Comparison of ENCODE assay signal across 18 cellular contexts in genomic region chr5:9455826-9456434, GRCh38.
DNase-seq lines count a peak whose midpoint lies in the region; ATAC-seq and TF ChIP-seq lines count a peak whose summit lies in the region.
"Had no signal": no experiment of that assay in that cellular context is flagged by ENCODE, and none has a peak within 500 bp of the region (broad histone marks: within the 10 kb centered on the region; RNA-seq: fewer than 3 reads in every experiment).

No MANE protein-coding gene starts in this region.

- H3K4me1 Mint-ChIP-seq in MCF 10A (ENCODE audit: insufficient read depth, unreplicated experiment) (peaks cover 7% of the 10 kb centered on the region), endodermal cell (peaks cover 41% of the 10 kb centered on the region)
- H3K4me1 Mint-ChIP-seq: activated naive CD8-positive, alpha-beta T cell treated with anti-CD3 and anti-CD28 coated beads, Interleukin-2, amount 10 ng/mL, durations not matched to agents 7 days and 5 days; CD14-positive monocyte; central memory CD8-positive, alpha-beta T cell had no signal

- CTCF ChIA-PET in MCF 10A (lab: Yijun Ruan, JAX), result interaction anchor here (0.9 kb wide), 1 partner anchor 42 kb away, joined by 3 read pairs; no protein-coding TSS in a partner anchor
- CTCF ChIA-PET in PC-3 (lab: Charles Lee), result no interaction called here

- H2AFZ ChIP-seq in PC-3 (ENCODE audit: low read length), result no peak overlapping the region

- no peak overlapping the region for H3K4me3 Mint-ChIP-seq in MCF 10A (ENCODE audit: unreplicated experiment)
- no peak overlapping the region for H3K4me3 Mint-ChIP-seq in endodermal cell
- H3K4me3 Mint-ChIP-seq: activated naive CD8-positive, alpha-beta T cell treated with anti-CD3 and anti-CD28 coated beads, Interleukin-2, amount 10 ng/mL, durations not matched to agents 7 days and 5 days; activated T-helper 1 cell treated with anti-CD3 and anti-CD28 coated beads, Interleukin-12 subunit alpha, Interleukin-12 subunit beta, Interleukin-2, Interleukin-4 antibody, amounts not matched to agents 30 ng/mL and 10 ng/mL and 1 ng/mL, durations not matched to agents 14 hours and 24 hours and 36 hours; CD14-positive monocyte; central memory CD8-positive, alpha-beta T cell had no signal

- H3K9me2 ChIP-seq in PC-3 (replicated peaks; ENCODE audit: low read length), result no peaks in the 10 kb centered on the region

- no peaks in the 10 kb centered on the region for H4K20me1 ChIP-seq in PC-3 (ENCODE audit: low read length)

- WGBS in endodermal cell (ENCODE audit: insufficient coverage in 1 of 2, insufficient read length in 1 of 2), 2 experiments, result 54 to 73% methylated on average over 3 to 4 of the region's 4 CpGs
- WGBS in mesodermal cell (ENCODE audit: insufficient coverage in 2 of 2), 2 experiments, result 44 to 52% methylated on average over 2 to 3 of the region's 4 CpGs
- WGBS in suprapubic skin, result 59% methylated on average over 4 of the region's 4 CpGs

- H3K4me2 ChIP-seq in PC-3 (ENCODE audit: low read length), result no peak overlapping the region

- H3K27ac Mint-ChIP-seq in MCF 10A (ENCODE audit: low read depth, unreplicated experiment) (no peak overlapping the region), endodermal cell (peak overlapping the region; percentile 22)
- H3K27ac Mint-ChIP-seq: activated naive CD8-positive, alpha-beta T cell treated with anti-CD3 and anti-CD28 coated beads, Interleukin-2, amount 10 ng/mL, durations not matched to agents 7 days and 5 days; activated T-helper 1 cell treated with anti-CD3 and anti-CD28 coated beads, Interleukin-12 subunit alpha, Interleukin-12 subunit beta, Interleukin-2, Interleukin-4 antibody, amounts not matched to agents 30 ng/mL and 10 ng/mL and 1 ng/mL, durations not matched to agents 14 hours and 24 hours and 36 hours; CD14-positive monocyte had no signal

- H3F3A ChIP-seq in PC-3 (ENCODE audit: low read length, unreplicated experiment), result no peaks in the 10 kb centered on the region

- H3K9me3 ChIP-seq in breast epithelium (peaks cover 0 to 10% of the 10 kb centered on the region in 2 donors), endodermal cell (ENCODE audit: control insufficient read depth, low read length) (peaks cover 25% of the 10 kb centered on the region), mesodermal cell (ENCODE audit: control insufficient read depth, low read length) (peaks cover 7% of the 10 kb centered on the region), suprapubic skin (no peaks in the 10 kb centered on the region), PC-3 (ENCODE audit: low read length) (no peaks in the 10 kb centered on the region)

- H3K27me3 ChIP-seq in breast epithelium (no peaks in the 10 kb centered on the region), endodermal cell (ENCODE audit: control insufficient read depth, insufficient read depth, low read length, poor library complexity, severe bottlenecking) (no peaks in the 10 kb centered on the region), suprapubic skin (no peaks in the 10 kb centered on the region), PC-3 (ENCODE audit: low read length) (no peaks in the 10 kb centered on the region)

- no peak overlapping the region for H3K9ac ChIP-seq in endodermal cell (ENCODE audit: extremely low read depth, low read length, poor library complexity, severe bottlenecking)
- no peak overlapping the region for H3K9ac ChIP-seq in PC-3 (ENCODE audit: low read length)

- no TSS peak for BruUV-seq in MCF 10A (replicated peaks; lab: Mats Ljungman, UMichigan)
- BruUV-seq in PC-3 (replicated peaks; lab: Mats Ljungman, UMichigan), result no TSS peak

- TF ChIP-seq EP300 in suprapubic skin (IDR thresholded peaks at IDR 0.05), result no peak

- DNase-seq in breast epithelium (ENCODE audit: low spot score in 2 of 2), result no peak
- no peak for DNase-seq in MCF 10A (ENCODE audit: unreplicated experiment)
- peak; percentile 59 for DNase-seq in endodermal cell
- DNase-seq in suprapubic skin (ENCODE audit: low spot score in 2 of 2), result no peak
- DNase-seq in NCI-H2081 (lab: John Stamatoyannopoulos, UW), result no peak
- no peak for DNase-seq in PC-3
- DNase-seq in DMS 273 (lab: John Stamatoyannopoulos, UW; ENCODE audit: unreplicated experiment), result no peak
- DNase-seq: 8988T; activated naive CD8-positive, alpha-beta T cell treated with anti-CD3 and anti-CD28 coated beads, Interleukin-2, amount 10 ng/mL, durations not matched to agents 7 days and 5 days; NCI-H146; stimulated activated CD4-positive, alpha-beta T cell treated with anti-CD3 and anti-CD28 coated beads, Interleukin-4, amount 100 ng/mL, for 4 hours; T-helper 1 cell had no signal

- H3K9me3 Mint-ChIP-seq in MCF 10A (ENCODE audit: unreplicated experiment) (no peaks in the 10 kb centered on the region), endodermal cell (peaks cover 18% of the 10 kb centered on the region)

- H3K4me3 ChIP-seq in breast epithelium, result peak overlapping the region in 1 of 3 donors; percentile 21
- H3K4me3 ChIP-seq in endodermal cell (ENCODE audit: low read length), result no peak overlapping the region
- no peak overlapping the region for H3K4me3 ChIP-seq in mesodermal cell (ENCODE audit: extremely low read depth, insufficient read depth, low read length, poor library complexity, severe bottlenecking)
- H3K4me3 ChIP-seq in suprapubic skin, result no peak overlapping the region
- H3K4me3 ChIP-seq in PC-3 (ENCODE audit: low read length), result no peak overlapping the region
- H3K4me3 ChIP-seq: skin epidermis had no signal

- POLR2A ChIA-PET in MCF 10A (lab: Yijun Ruan, JAX), result interaction anchor here (0.6 kb wide), 1 partner anchor 94 kb away, joined by 3 read pairs; no protein-coding TSS in a partner anchor
- POLR2A ChIA-PET in PC-3 (lab: Charles Lee; ENCODE audit: unreplicated experiment), result interaction anchor here (0.6 kb wide), 1 partner anchor 88 kb away, joined by 14 read pairs; no protein-coding TSS in a partner anchor

- no peaks in the 10 kb centered on the region for H3K79me2 ChIP-seq in PC-3 (ENCODE audit: low read length)

- no peaks in the 10 kb centered on the region for H3K4me1 ChIP-seq in breast epithelium
- peaks cover 10% of the 10 kb centered on the region for H3K4me1 ChIP-seq in endodermal cell (ENCODE audit: control insufficient read depth, insufficient read depth, low read length)
- peaks cover 29% of the 10 kb centered on the region for H3K4me1 ChIP-seq in mesodermal cell (ENCODE audit: control insufficient read depth, insufficient read depth, low read length, poor library complexity, severe bottlenecking)
- peaks cover 22% of the 10 kb centered on the region for H3K4me1 ChIP-seq in suprapubic skin
- no peaks in the 10 kb centered on the region for H3K4me1 ChIP-seq in PC-3 (ENCODE audit: insufficient read depth, low read length)

- TF ChIP-seq POLR2A in breast epithelium (IDR thresholded peaks at IDR 0.05) (no peak), suprapubic skin (IDR thresholded peaks at IDR 0.05) (no peak)

- H3K27me3 Mint-ChIP-seq in MCF 10A (ENCODE audit: insufficient read depth, unreplicated experiment), result no peaks in the 10 kb centered on the region
- peaks cover 1% of the 10 kb centered on the region for H3K27me3 Mint-ChIP-seq in endodermal cell (ENCODE audit: insufficient read depth)
- H3K27me3 Mint-ChIP-seq: activated naive CD8-positive, alpha-beta T cell treated with anti-CD3 and anti-CD28 coated beads, Interleukin-2, amount 10 ng/mL, durations not matched to agents 7 days and 5 days; central memory CD8-positive, alpha-beta T cell had no signal

- TF ChIP-seq CTCF in breast epithelium (IDR thresholded peaks at IDR 0.05) (no peak), MCF 10A (IDR thresholded peaks at IDR 0.05; ENCODE audit: unreplicated experiment) (no peak), endodermal cell (conservative IDR thresholded peaks at IDR 0.05) (no peak), suprapubic skin (IDR thresholded peaks at IDR 0.05) (no peak), PC-3 (conservative IDR thresholded peaks at IDR 0.05; ENCODE audit: low read depth, low read length) (no peak)

- H3K36me3 ChIP-seq in breast epithelium (no peaks in the 10 kb centered on the region), endodermal cell (ENCODE audit: control insufficient read depth, insufficient read depth, low read length) (peaks cover 32% of the 10 kb centered on the region), mesodermal cell (ENCODE audit: control insufficient read depth, insufficient read depth, low read length) (peaks cover 10% of the 10 kb centered on the region), suprapubic skin (no peaks in the 10 kb centered on the region), PC-3 (ENCODE audit: low read depth, low read length) (no peaks in the 10 kb centered on the region)

- H3K36me3 Mint-ChIP-seq in MCF 10A (ENCODE audit: insufficient read depth, unreplicated experiment), result no peaks in the 10 kb centered on the region
- peaks cover 10% of the 10 kb centered on the region for H3K36me3 Mint-ChIP-seq in endodermal cell (ENCODE audit: low read depth)
- H3K36me3 Mint-ChIP-seq: activated naive CD8-positive, alpha-beta T cell treated with anti-CD3 and anti-CD28 coated beads, Interleukin-2, amount 10 ng/mL, durations not matched to agents 7 days and 5 days; CD14-positive monocyte had no signal

- intact Hi-C loops in breast epithelium (cut with DNase I; ENCODE audit: low total_unique reads) (loop anchor here (2.0 kb wide), 1 partner anchor 31 kb away; no protein-coding TSS in a partner anchor), MCF 10A (cut with micrococcal nuclease) (no loop called here), PC-3 (cut with micrococcal nuclease) (no loop called here)

- ATAC-seq in PC-3, result no peak

- H3K27ac ChIP-seq in breast epithelium, result peak overlapping the region; percentile 26 to 59
- peak overlapping the region; percentile 87 for H3K27ac ChIP-seq in endodermal cell (ENCODE audit: low read depth, low read length)
- H3K27ac ChIP-seq in mesodermal cell (ENCODE audit: low read depth, low read length, severe bottlenecking), result peak overlapping the region; percentile 72
- peak overlapping the region; percentile 10 for H3K27ac ChIP-seq in suprapubic skin
- no peak overlapping the region for H3K27ac ChIP-seq in PC-3 (ENCODE audit: low read length)
- H3K27ac ChIP-seq: VCaP had no signal
